Comparison of ENCODE assay signal across 25 cellular contexts in the genomic region with DNA sequence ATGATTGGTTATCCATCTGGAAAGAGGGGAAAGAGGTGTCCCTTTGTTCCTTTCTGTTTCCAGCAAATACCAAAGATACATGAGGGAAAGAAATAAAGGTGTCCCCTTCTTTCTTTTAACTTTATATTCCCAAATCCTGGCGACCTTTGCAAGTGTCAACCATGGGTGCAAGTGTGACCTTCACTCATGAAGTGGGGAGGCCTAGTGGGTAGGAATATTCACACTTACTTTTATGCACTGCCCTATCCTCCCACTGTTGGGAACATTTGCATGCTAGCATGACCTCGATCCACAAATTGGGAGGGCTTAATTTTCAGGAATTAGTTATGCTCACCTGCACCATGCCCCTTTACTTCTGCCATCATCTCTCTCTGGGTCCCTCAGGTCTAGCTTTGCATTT.
"Had no signal": no experiment of that assay in that cellular context is flagged by ENCODE, and none has a peak within 500 bp of the region (broad histone marks: within the 10 kb centered on the region; RNA-seq: fewer than 3 reads in every experiment).

No MANE protein-coding gene starts in this region.

- H3K9me3 ChIP-seq: SK-N-SH had no signal

- H3K27ac ChIP-seq: KMS-11, RWPE1 had no signal

- H3K9me2 ChIP-seq: SK-N-SH had no signal

- H3K4me2 ChIP-seq: KMS-11, SK-N-SH had no signal

- H3K9ac ChIP-seq: KMS-11, SK-N-SH had no signal

- ATAC-seq: Panc1, PC-3, T-cell had no signal

- DNase-seq: IMR-90, Kasumi-1, MV-4-11, NCI-H1092, NCI-H1105 treated with DMSO at 0.1 percent for 48 hours, NCI-H1417 treated with DMSO at 0.1 percent for 48 hours, NCI-H146, NCI-H1694 treated with DMSO at 0.1 percent for 48 hours, NCI-H1930, NCI-H2081, NCI-H2171, NCI-H226, NCI-H446, NCI-H510A, NCI-H524 treated with DMSO at 0.1 percent for 48 hours, NCI-H69, NCI-H774, PC-3, SHP77, SK-N-SH, SW 1271, T-cell had no signal
